In genomic region chr7:536231-536630, GRCh38 we compare ENCODE assay signal across 23 cellular contexts. TPM values are rescaled to one million over a fixed set of nuclear protein-coding genes. Genes with fewer than 3 reads are reported as not detected.
"Had no signal": no experiment of that assay in that cellular context is flagged by ENCODE, and none has a peak within 500 bp of the region (broad histone marks: within the 10 kb centered on the region; RNA-seq: fewer than 3 reads in every experiment).

No MANE protein-coding gene starts in this region.

- H3K9ac ChIP-seq: KMS-11 had no signal

- H3K4me2 ChIP-seq: KMS-11 had no signal

- H3K4me3 Mint-ChIP-seq: IgD-negative memory B cell had no signal

- H3K4me3 ChIP-seq: K562, SJSA1, SK-N-MC had no signal

- H3K36me3 ChIP-seq: SJSA1 had no signal

- H3K36me3 Mint-ChIP-seq: IgD-negative memory B cell had no signal

- H3K27me3 Mint-ChIP-seq: IgD-negative memory B cell had no signal

- H3K9me3 ChIP-seq: SJSA1 had no signal

- DNase-seq: Kasumi-1, MM.1S, NCI-H1092 treated with DMSO at 0.1 percent for 48 hours, NCI-H1436, NCI-H187, NCI-H2029, NCI-H2081 treated with DMSO at 0.1 percent for 48 hours, NCI-H2171, NCI-H226, NCI-H446, NCI-H510A, NCI-H524 treated with DMSO at 0.1 percent for 48 hours, NCI-H69, NCI-H774, Right ventricle myocardium superior, SIG-M5, SW 1271 had no signal

- H3K27me3 ChIP-seq: SJSA1 had no signal

- ATAC-seq: HepG2, K562 had no signal

- H3K27ac ChIP-seq: KMS-11, SJSA1, SK-N-MC had no signal

- H3K9me3 Mint-ChIP-seq: IgD-negative memory B cell had no signal

RNA-seq across cellular contexts. Expression of gene PDGFA, which starts 16.6 kb away (rescaled TPM):
- polyA plus RNA-seq: IgD-negative memory B cell had no signal
